In genomic region chr4:115278830-115279229, GRCh38 we compare ENCODE assay signal across 16 cellular contexts.
A peak's percentile ranks its signal among the peaks of the same experiment; 100 is the strongest.
DNase-seq lines count a peak whose midpoint lies in the region; ATAC-seq and TF ChIP-seq lines count a peak whose summit lies in the region.
"Had no signal": no experiment of that assay in that cellular context is flagged by ENCODE, and none has a peak within 500 bp of the region (broad histone marks: within the 10 kb centered on the region; RNA-seq: fewer than 3 reads in every experiment).

No MANE protein-coding gene starts in this region.

- H3K36me3 ChIP-seq in BLaER1: no peaks in the 10 kb centered on the region

- H3K27me3 ChIP-seq in BLaER1: no peaks in the 10 kb centered on the region

- TF ChIP-seq CTCF in RWPE1 (conservative IDR thresholded peaks at IDR 0.05; ENCODE audit: low read depth): no peak
- TF ChIP-seq CTCF in epithelial cell of esophagus (IDR thresholded peaks at IDR 0.05; ENCODE audit: insufficient read depth, low read depth, low read length, missing control alignments): no peak

- H3K4me3 ChIP-seq in BLaER1 (no peak overlapping the region), epithelial cell of esophagus (ENCODE audit: low read length) (no peak overlapping the region)
- H3K4me3 ChIP-seq: GM23338 had no signal

- CTCF ChIA-PET in RWPE1 (lab: Yijun Ruan, JAX): no interaction called here

- peak overlapping the region; percentile 45; the same call in 1 of the 2 replicates for H3K4me2 ChIP-seq in BLaER1
- H3K4me2 ChIP-seq: GM23338 had no signal

- DNase-seq in RWPE1 (ENCODE audit: low spot score) (peak; percentile 1), epithelial cell of esophagus (ENCODE audit: low read depth) (peak; percentile 27), NCI-H1694 (lab: John Stamatoyannopoulos, UW) (no peak), globus pallidus (ENCODE audit: low spot score) (no peak)
- no peak for DNase-seq in stimulated activated CD4-positive, alpha-beta T cell treated with anti-CD3 and anti-CD28 coated beads, Interleukin-1b, Interleukin-23, amount 100 ng/mL, for 48 hours
- DNase-seq in stimulated activated CD4-positive, alpha-beta T cell treated with anti-CD3 and anti-CD28 coated beads, Interleukin-15, amount 100 ng/mL, for 24 hours: no peak
- DNase-seq: 8988T; C1 segment of cervical spinal cord; Calu3; CD4-positive, alpha-beta T cell; DMS79; EL; H7 had no signal

- H3K9me3 ChIP-seq in BLaER1: no peaks in the 10 kb centered on the region

- ATAC-seq in HG02759 (IDR thresholded peaks at IDR 0.05; ENCODE audit: unreplicated experiment): peak; percentile 12
- ATAC-seq: GM23338 had no signal

- H3K4me1 ChIP-seq in BLaER1: peaks cover 30% of the 10 kb centered on the region

- no peaks in the 10 kb centered on the region for H4K20me1 ChIP-seq in BLaER1

- POLR2A ChIA-PET in RWPE1 (lab: Yijun Ruan, JAX; ENCODE audit: low non-redundant PET): no interaction called here

- H3K9ac ChIP-seq in BLaER1: no peak overlapping the region

- H3K27ac ChIP-seq in BLaER1 (0 out of 2 replicates have a peak overlapping the region, but pooled peaks have one; percentile 41), RWPE1 (no peak overlapping the region)

Comparison
In these comparisons a context has a peak if more than half of its experiments do, and no peak if none do; other contexts are left out.
1. DNase-seq: peak in RWPE1 (single experiment) and epithelial cell of esophagus (single experiment); none in NCI-H1694 (single experiment), globus pallidus (single experiment), stimulated activated CD4-positive, alpha-beta T cell treated with anti-CD3 and anti-CD28 coated beads, Interleukin-1b, Interleukin-23, amount 100 ng/mL, for 48 hours (single experiment) and stimulated activated CD4-positive, alpha-beta T cell treated with anti-CD3 and anti-CD28 coated beads, Interleukin-15, amount 100 ng/mL, for 24 hours (single experiment).